ENCODE assay signal across 13 cellular contexts in the genomic region with DNA sequence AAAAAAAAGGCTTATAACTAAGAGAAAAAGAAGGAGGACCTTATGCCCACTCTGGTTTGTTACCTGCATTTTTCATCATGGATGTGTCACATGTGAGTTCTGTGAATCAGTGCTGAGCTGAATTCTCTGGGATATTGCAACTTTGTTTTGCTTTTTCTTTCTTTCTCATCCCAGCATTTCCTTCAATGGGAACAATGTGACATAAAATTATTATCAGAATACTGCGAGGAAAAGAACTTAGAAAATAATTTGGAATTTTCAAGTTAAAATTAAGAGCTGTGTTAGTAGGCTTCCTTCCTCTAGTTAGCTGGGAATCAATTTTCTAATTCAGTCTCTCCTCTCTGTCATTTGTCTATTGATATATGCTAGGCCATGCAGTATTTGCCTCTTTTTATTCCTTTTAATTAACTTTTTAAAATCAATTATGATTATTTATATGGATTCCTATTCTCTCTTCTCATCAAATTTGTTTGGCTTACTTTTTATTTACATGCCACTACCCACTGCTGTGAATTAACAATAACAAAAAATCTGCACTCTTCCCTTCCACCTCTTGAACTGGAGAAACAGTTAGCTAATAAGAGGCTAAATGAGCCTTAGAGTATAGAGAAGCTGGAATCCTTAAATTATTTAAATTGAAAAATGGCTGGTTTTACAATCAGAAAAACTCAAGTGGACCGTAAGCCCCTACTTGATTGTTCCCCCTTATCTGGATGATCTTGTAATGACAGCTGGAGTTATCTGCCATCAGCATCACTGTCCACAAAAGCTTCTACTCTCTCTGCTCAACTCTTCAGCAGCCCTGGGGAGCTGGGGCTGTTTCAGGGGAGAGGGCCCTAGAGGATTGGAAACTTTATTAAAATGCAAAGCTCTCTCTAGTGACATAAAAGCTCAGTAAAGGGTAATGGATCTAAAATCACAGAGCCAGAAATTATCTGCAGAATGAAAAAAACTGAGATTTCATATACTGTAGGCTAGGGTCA.
"Had no signal": no experiment of that assay in that cellular context is flagged by ENCODE, and none has a peak within 500 bp of the region (broad histone marks: within the 10 kb centered on the region; RNA-seq: fewer than 3 reads in every experiment).

No MANE protein-coding gene starts in this region.

- H3K27ac ChIP-seq: cardiac muscle cell, foreskin keratinocyte, left lung, neutrophil, parathyroid adenoma, spleen, tibial artery had no signal

- H3K36me3 Mint-ChIP-seq: activated naive CD8-positive, alpha-beta T cell; memory B cell; naive B cell; stimulated activated naive B cell treated with anti-CD40 and anti-IgM and Interleukin-4, amounts not matched to agents 10 μg/mL and 1 μg/mL and 100 μg/mL, for 72 hours had no signal

- H3K27me3 Mint-ChIP-seq: activated naive CD8-positive, alpha-beta T cell; naive B cell; stimulated activated naive B cell treated with anti-CD40 and anti-IgM and Interleukin-4, amounts not matched to agents 10 μg/mL and 1 μg/mL and 100 μg/mL, for 72 hours had no signal

- H3K27me3 ChIP-seq: cardiac muscle cell, foreskin keratinocyte, left lung, neutrophil, spleen, tibial artery had no signal

- H3K4me1 Mint-ChIP-seq: memory B cell; naive B cell; stimulated activated naive B cell treated with anti-CD40 and anti-IgM and Interleukin-4, amounts not matched to agents 10 μg/mL and 1 μg/mL and 100 μg/mL, for 72 hours had no signal

- H3K4me3 Mint-ChIP-seq: activated naive CD8-positive, alpha-beta T cell; memory B cell; naive B cell; stimulated activated naive B cell treated with anti-CD40 and anti-IgM and Interleukin-4, amounts not matched to agents 10 μg/mL and 1 μg/mL and 100 μg/mL, for 72 hours; T-helper 2 cell treated with Interferon-gamma antibody and Interleukin-4, amounts not matched to agents 5 μg/mL and 100 μg/mL, for 36 hours had no signal

- H3K4me1 ChIP-seq: left lung, parathyroid adenoma, spleen, tibial artery had no signal

- H3K9me3 ChIP-seq: left lung, neutrophil, spleen, tibial artery had no signal

- DNase-seq: activated CD4-positive, alpha-beta T cell treated with anti-CD3 and anti-CD28 coated beads, Interleukin-2, amount 50 U/mL, for 48 hours; left lung; naive B cell; spleen; stimulated activated naive B cell treated with anti-CD40 and anti-IgM and Interleukin-4, amounts not matched to agents 10 μg/mL and 1 μg/mL and 100 μg/mL, for 72 hours; tibial artery had no signal

- H3K9me3 Mint-ChIP-seq: memory B cell; naive B cell; stimulated activated naive B cell treated with anti-CD40 and anti-IgM and Interleukin-4, amounts not matched to agents 10 μg/mL and 1 μg/mL and 100 μg/mL, for 72 hours; T-helper 2 cell treated with Interferon-gamma antibody and Interleukin-4, amounts not matched to agents 5 μg/mL and 100 μg/mL, for 36 hours had no signal

- H3K36me3 ChIP-seq: cardiac muscle cell, left lung, neutrophil, spleen, tibial artery had no signal

- H3K4me3 ChIP-seq: cardiac muscle cell, left lung, spleen, tibial artery had no signal

- H3K27ac Mint-ChIP-seq: activated naive CD8-positive, alpha-beta T cell; memory B cell; naive B cell; stimulated activated naive B cell treated with anti-CD40 and anti-IgM and Interleukin-4, amounts not matched to agents 10 μg/mL and 1 μg/mL and 100 μg/mL, for 72 hours; T-helper 2 cell treated with Interferon-gamma antibody and Interleukin-4, amounts not matched to agents 5 μg/mL and 100 μg/mL, for 36 hours had no signal
